1 cellular context compared by ENCODE assay signal in the genomic region with DNA sequence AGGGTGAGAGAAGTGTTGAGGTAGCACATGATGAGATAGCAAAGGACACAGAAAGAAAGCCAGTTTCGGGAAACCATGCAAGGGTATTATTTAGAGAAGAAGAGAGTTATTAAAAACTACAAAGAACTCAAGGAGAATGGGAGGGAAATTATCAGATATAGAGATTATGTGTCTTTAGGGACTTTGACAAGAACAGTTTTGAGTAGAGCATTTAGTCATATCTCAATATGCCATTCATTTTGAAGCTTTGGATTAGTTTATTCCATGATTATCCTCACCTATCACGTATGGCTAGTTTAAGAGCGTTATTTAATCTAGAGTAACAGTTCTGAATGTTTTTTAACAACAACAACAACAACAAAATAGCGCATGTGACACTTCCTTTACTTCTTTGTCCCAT.
TF ChIP-seq lines count a peak whose summit lies in the region.

No MANE protein-coding gene starts in this region.

TF ChIP-seq in HEK293, 187 proteins besides CTCF, POLR2A, EP300 and RAD21:
- no peak for TF ChIP-seq ZNF24 (tag by site-specific recombination; IDR thresholded peaks at IDR 0.05)
- no peak for TF ChIP-seq KLF1 (tag by site-specific recombination; IDR thresholded peaks at IDR 0.05)
- TF ChIP-seq ZNF324 (tag by site-specific recombination; IDR thresholded peaks at IDR 0.05) = no peak
- TF ChIP-seq YY2 (tag by site-specific recombination; IDR thresholded peaks at IDR 0.05) = no peak
- TF ChIP-seq ZNF677 (tag by site-specific recombination; IDR thresholded peaks at IDR 0.05) = peak; percentile 97
- no peak for TF ChIP-seq KLF16 (tag by site-specific recombination; IDR thresholded peaks at IDR 0.05)
- TF ChIP-seq ZNF610 (tag by site-specific recombination; IDR thresholded peaks at IDR 0.05; ENCODE audit: borderline replicate concordance) = no peak
